Comparison of ENCODE assay signal across 28 cellular contexts in genomic region chr11:28598531-28598930, GRCh38.
"Had no signal": no experiment of that assay in that cellular context is flagged by ENCODE, and none has a peak within 500 bp of the region (broad histone marks: within the 10 kb centered on the region; RNA-seq: fewer than 3 reads in every experiment).

No MANE protein-coding gene starts in this region.

- H3K4me3 ChIP-seq: pancreas, psoas muscle, right lobe of liver, sigmoid colon, stomach, thoracic aorta, thyroid gland, tibial nerve, upper lobe of left lung, vagina had no signal

- H3K27me3 ChIP-seq: neutrophil, pancreas, right lobe of liver, sigmoid colon, stomach, thyroid gland, tibial nerve, upper lobe of left lung, vagina had no signal

- H3K27ac Mint-ChIP-seq: natural killer cell treated with Interleukin-12 subunit alpha and Interleukin-12 subunit beta and Interleukin-15 and Interleukin-18, amount 100 ng/mL, for 72 hours; nephron progenitor cell; progenitor cell of endocrine pancreas; stimulated activated effector memory CD8-positive, alpha-beta T cell treated with anti-CD3 and anti-CD28 coated beads, Interleukin-12 subunit alpha, Interleukin-12 subunit beta, amount 100 ng/mL, for 72 hours; stimulated activated naive B cell treated with anti-CD40 and anti-IgM and Interleukin-4, amounts not matched to agents 10 μg/mL and 1 μg/mL and 100 μg/mL, for 72 hours; stimulated activated naive CD8-positive, alpha-beta T cell treated with anti-CD3 and anti-CD28 coated beads, Interleukin-15, Interleukin-2, amounts not matched to agents 100 ng/mL and 50 ng/mL, for 24 hours had no signal

- H3K9me3 Mint-ChIP-seq: nephron progenitor cell had no signal

- H3K36me3 ChIP-seq: neutrophil, pancreas, right lobe of liver, sigmoid colon, stomach, thoracic aorta, thyroid gland, tibial nerve, upper lobe of left lung, vagina had no signal

- H3K36me3 Mint-ChIP-seq: natural killer cell treated with Interleukin-12 subunit alpha and Interleukin-12 subunit beta and Interleukin-15 and Interleukin-18, amount 100 ng/mL, for 72 hours; stimulated activated effector memory CD8-positive, alpha-beta T cell treated with anti-CD3 and anti-CD28 coated beads, Interleukin-12 subunit alpha, Interleukin-12 subunit beta, amount 100 ng/mL, for 72 hours; stimulated activated naive B cell treated with anti-CD40 and anti-IgM and Interleukin-4, amounts not matched to agents 10 μg/mL and 1 μg/mL and 100 μg/mL, for 72 hours had no signal

- H3K27ac ChIP-seq: neutrophil, pancreas, psoas muscle, right lobe of liver, sigmoid colon, stomach, thoracic aorta, thyroid gland, tibial nerve, upper lobe of left lung, vagina had no signal

- DNase-seq: nephron progenitor cell; nucleus accumbens; pancreas; posterior cingulate gyrus; psoas muscle; right cardiac atrium; right lobe of liver; sigmoid colon; small intestine; stimulated activated CD4-positive, alpha-beta T cell treated with anti-CD3 and anti-CD28 coated beads, Interleukin-15, amount 100 ng/mL, for 24 hours; stimulated activated CD4-positive, alpha-beta T cell treated with anti-CD3 and anti-CD28 coated beads, Interleukin-2, amount 100 ng/mL, for 24 hours; stimulated activated CD4-positive, alpha-beta T cell treated with anti-CD3 and anti-CD28 coated beads, Interleukin-2, amount 100 ng/mL, for 48 hours; stimulated activated CD4-positive, alpha-beta T cell treated with anti-CD3 and anti-CD28 coated beads, Interleukin-4, amount 100 ng/mL, for 24 hours; stimulated activated naive B cell treated with anti-CD40 and anti-IgM and Interleukin-4, amounts not matched to agents 10 μg/mL and 1 μg/mL and 100 μg/mL, for 72 hours; stimulated activated naive CD4-positive, alpha-beta T cell treated with Interleukin-2 at 50 U/mL for 16 hours; stomach; thyroid gland; trophoblast cell; upper lobe of left lung had no signal

- H3K4me3 Mint-ChIP-seq: natural killer cell treated with Interleukin-12 subunit alpha and Interleukin-12 subunit beta and Interleukin-15 and Interleukin-18, amount 100 ng/mL, for 72 hours; nephron progenitor cell; neural crest cell; stimulated activated effector memory CD8-positive, alpha-beta T cell treated with anti-CD3 and anti-CD28 coated beads, Interleukin-12 subunit alpha, Interleukin-12 subunit beta, amount 100 ng/mL, for 72 hours; stimulated activated naive B cell treated with anti-CD40 and anti-IgM and Interleukin-4, amounts not matched to agents 10 μg/mL and 1 μg/mL and 100 μg/mL, for 72 hours; stimulated activated naive CD8-positive, alpha-beta T cell treated with anti-CD3 and anti-CD28 coated beads, Interleukin-15, Interleukin-2, amounts not matched to agents 100 ng/mL and 50 ng/mL, for 24 hours had no signal

- H3K4me1 ChIP-seq: pancreas, psoas muscle, right lobe of liver, sigmoid colon, stomach, thyroid gland, tibial nerve, upper lobe of left lung, vagina had no signal

- H3K27me3 Mint-ChIP-seq: natural killer cell treated with Interleukin-12 subunit alpha and Interleukin-12 subunit beta and Interleukin-15 and Interleukin-18, amount 100 ng/mL, for 72 hours; progenitor cell of endocrine pancreas; stimulated activated naive B cell treated with anti-CD40 and anti-IgM and Interleukin-4, amounts not matched to agents 10 μg/mL and 1 μg/mL and 100 μg/mL, for 72 hours; stimulated activated naive CD8-positive, alpha-beta T cell treated with anti-CD3 and anti-CD28 coated beads, Interleukin-15, Interleukin-2, amounts not matched to agents 100 ng/mL and 50 ng/mL, for 24 hours had no signal

- H3K4me1 Mint-ChIP-seq: nephron progenitor cell; neural crest cell; stimulated activated effector memory CD8-positive, alpha-beta T cell treated with anti-CD3 and anti-CD28 coated beads, Interleukin-12 subunit alpha, Interleukin-12 subunit beta, amount 100 ng/mL, for 72 hours; stimulated activated naive B cell treated with anti-CD40 and anti-IgM and Interleukin-4, amounts not matched to agents 10 μg/mL and 1 μg/mL and 100 μg/mL, for 72 hours had no signal

- H3K9me3 ChIP-seq: neutrophil, pancreas, psoas muscle, right lobe of liver, sigmoid colon, thoracic aorta, thyroid gland, tibial nerve, upper lobe of left lung, vagina had no signal

- ATAC-seq: natural killer cell treated with Interleukin-12 subunit alpha and Interleukin-12 subunit beta and Interleukin-15 and Interleukin-18, amount 100 ng/mL, for 72 hours; pancreas; psoas muscle; right cardiac atrium; right lobe of liver; stimulated activated effector memory CD8-positive, alpha-beta T cell treated with anti-CD3 and anti-CD28 coated beads, Interleukin-12 subunit alpha, Interleukin-12 subunit beta, amount 100 ng/mL, for 72 hours; stimulated activated naive B cell treated with anti-CD40 and anti-IgM and Interleukin-4, amounts not matched to agents 10 μg/mL and 1 μg/mL and 100 μg/mL, for 72 hours had no signal
